1 cellular context compared by ENCODE assay signal in the genomic region with DNA sequence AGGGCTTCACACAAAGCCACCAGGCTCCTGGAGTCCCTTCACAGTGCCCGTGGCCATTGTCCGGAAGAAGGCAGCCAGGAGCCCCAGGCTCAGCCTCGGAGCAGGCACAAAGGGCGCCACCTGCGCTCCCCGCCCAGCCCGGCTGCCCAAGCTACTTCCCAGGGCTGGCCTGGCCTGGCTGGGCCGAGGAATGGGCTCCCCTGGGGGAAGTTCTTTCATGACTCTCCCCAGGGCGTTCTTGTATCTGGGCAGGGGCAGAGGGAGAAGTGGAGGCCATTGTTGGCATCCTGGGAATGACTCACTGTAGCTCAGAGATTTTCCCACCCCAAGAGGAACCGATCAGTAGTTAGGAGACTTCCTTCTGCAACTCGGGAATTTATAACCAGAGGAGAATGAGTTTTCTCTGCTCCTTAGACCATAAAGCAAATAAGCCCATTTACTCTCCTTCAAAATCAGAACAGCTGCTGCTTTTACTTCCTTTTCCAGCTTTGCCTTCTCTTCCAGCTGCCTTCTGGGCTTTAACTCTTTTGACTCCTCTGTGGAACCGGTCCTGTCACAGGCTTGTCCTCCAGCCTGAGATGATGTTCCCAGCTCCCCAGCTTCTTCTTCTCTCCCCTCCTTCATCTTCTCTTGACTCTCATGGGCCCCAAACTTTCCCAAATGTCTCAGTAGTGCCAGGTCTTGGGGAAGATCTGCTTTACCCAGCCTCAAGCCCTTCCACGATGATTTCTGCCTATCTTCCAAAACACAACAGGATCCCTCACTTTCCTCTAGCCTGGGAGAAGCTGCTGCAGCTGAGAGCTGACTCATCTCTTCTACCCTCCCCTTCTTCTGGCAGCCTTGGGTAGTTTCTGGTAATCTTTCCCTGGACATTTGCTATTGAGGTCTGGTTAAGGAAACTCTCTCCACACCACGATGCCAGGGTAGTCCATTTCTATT.
TF ChIP-seq lines count a peak whose summit lies in the region.

No MANE protein-coding gene starts in this region.

TF ChIP-seq in K562, 482 proteins besides CTCF, POLR2A, EP300 and RAD21 (continued from another document):
- TF ChIP-seq, protein P1, sequence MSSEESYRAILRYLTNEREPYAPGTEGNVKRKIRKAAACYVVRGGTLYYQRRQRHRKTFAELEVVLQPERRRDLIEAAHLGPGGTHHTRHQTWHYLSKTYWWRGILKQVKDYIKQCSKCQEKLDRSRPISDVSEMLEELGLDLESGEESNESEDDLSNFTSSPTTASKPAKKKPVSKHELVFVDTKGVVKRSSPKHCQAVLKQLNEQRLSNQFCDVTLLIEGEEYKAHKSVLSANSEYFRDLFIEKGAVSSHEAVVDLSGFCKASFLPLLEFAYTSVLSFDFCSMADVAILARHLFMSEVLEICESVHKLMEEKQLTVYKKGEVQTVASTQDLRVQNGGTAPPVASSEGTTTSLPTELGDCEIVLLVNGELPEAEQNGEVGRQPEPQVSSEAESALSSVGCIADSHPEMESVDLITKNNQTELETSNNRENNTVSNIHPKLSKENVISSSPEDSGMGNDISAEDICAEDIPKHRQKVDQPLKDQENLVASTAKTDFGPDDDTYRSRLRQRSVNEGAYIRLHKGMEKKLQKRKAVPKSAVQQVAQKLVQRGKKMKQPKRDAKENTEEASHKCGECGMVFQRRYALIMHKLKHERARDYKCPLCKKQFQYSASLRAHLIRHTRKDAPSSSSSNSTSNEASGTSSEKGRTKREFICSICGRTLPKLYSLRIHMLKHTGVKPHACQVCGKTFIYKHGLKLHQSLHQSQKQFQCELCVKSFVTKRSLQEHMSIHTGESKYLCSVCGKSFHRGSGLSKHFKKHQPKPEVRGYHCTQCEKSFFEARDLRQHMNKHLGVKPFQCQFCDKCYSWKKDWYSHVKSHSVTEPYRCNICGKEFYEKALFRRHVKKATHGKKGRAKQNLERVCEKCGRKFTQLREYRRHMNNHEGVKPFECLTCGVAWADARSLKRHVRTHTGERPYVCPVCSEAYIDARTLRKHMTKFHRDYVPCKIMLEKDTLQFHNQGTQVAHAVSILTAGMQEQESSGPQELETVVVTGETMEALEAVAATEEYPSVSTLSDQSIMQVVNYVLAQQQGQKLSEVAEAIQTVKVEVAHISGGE (CRISPR knock-in tag; IDR thresholded peaks at IDR 0.05) = no peak
